ENCODE assay signal across 8 cellular contexts in the genomic region with DNA sequence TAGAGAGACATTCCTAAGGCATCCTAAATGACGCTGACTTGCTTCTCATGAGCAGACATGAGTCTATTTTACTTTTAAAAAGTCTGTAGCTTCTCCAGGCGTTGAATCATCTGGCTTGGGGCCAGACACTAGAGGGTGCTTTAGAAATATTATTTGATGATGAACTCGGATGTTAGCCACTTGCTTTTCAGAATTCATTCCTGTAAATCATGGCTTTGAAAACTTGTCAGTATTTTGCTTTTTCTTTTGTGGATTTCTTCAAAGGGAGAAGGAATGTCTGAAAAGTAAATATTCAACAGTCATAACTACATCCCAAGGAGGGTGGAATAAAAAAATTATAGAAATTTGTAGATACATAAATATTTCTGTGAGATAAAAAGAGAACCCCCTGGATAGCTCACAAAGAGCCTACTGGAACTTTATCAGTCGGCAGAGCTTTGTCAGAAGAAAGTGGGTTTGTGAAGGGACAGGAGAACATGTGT.
DNase-seq lines count a peak whose midpoint lies in the region; ATAC-seq and TF ChIP-seq lines count a peak whose summit lies in the region.

No MANE protein-coding gene starts in this region.

- DNase-seq in GM03348 (ENCODE audit: low spot score) (peak; percentile 66), OCI-LY7 (ENCODE audit: low spot score) (no peak), fibroblast of peridontal ligament (ENCODE audit: extremely low read depth) (peak; percentile 97), posterior vena cava (ENCODE audit: low spot score) (peak; percentile 89), OCI-M2 (lab: John Stamatoyannopoulos, UW; ENCODE audit: unreplicated experiment) (no peak)
- no peak for DNase-seq in activated T-cell treated with anti-CD3 and anti-CD28 coated beads, Interleukin-2, amount 50 U/mL, for 24 hours

- H3K4me3 Mint-ChIP-seq in activated T-cell treated with anti-CD3 and anti-CD28 coated beads, Interleukin-2, amount 50 U/mL, for 24 hours: no peak overlapping the region
- no peak overlapping the region for H3K4me3 Mint-ChIP-seq in stimulated activated memory B cell treated with anti-CD40 and anti-IgM and Interleukin-4, amounts not matched to agents 10 μg/mL and 1 μg/mL and 100 μg/mL, for 72 hours

- CTCF ChIA-PET in OCI-LY7 (lab: Charles Lee; ENCODE audit: unreplicated experiment): no interaction called here

- no peaks in the 10 kb centered on the region for H3K9me3 Mint-ChIP-seq in activated T-cell treated with anti-CD3 and anti-CD28 coated beads, Interleukin-2, amount 50 U/mL, for 24 hours
- H3K9me3 Mint-ChIP-seq in stimulated activated memory B cell treated with anti-CD40 and anti-IgM and Interleukin-4, amounts not matched to agents 10 μg/mL and 1 μg/mL and 100 μg/mL, for 72 hours: no peaks in the 10 kb centered on the region

- H3K9me2 ChIP-seq in OCI-LY7 (ENCODE audit: insufficient read depth, low read length): no peaks in the 10 kb centered on the region

- H3K27me3 Mint-ChIP-seq in activated T-cell treated with anti-CD3 and anti-CD28 coated beads, Interleukin-2, amount 50 U/mL, for 24 hours: no peaks in the 10 kb centered on the region
- no peaks in the 10 kb centered on the region for H3K27me3 Mint-ChIP-seq in stimulated activated memory B cell treated with anti-CD40 and anti-IgM and Interleukin-4, amounts not matched to agents 10 μg/mL and 1 μg/mL and 100 μg/mL, for 72 hours

- H3K4me1 Mint-ChIP-seq in activated T-cell treated with anti-CD3 and anti-CD28 coated beads, Interleukin-2, amount 50 U/mL, for 24 hours (ENCODE audit: low read depth): no peaks in the 10 kb centered on the region
- H3K4me1 Mint-ChIP-seq in stimulated activated memory B cell treated with anti-CD40 and anti-IgM and Interleukin-4, amounts not matched to agents 10 μg/mL and 1 μg/mL and 100 μg/mL, for 72 hours: no peaks in the 10 kb centered on the region

- H3K36me3 Mint-ChIP-seq in activated T-cell treated with anti-CD3 and anti-CD28 coated beads, Interleukin-2, amount 50 U/mL, for 24 hours (ENCODE audit: low read depth): no peaks in the 10 kb centered on the region
- no peaks in the 10 kb centered on the region for H3K36me3 Mint-ChIP-seq in stimulated activated memory B cell treated with anti-CD40 and anti-IgM and Interleukin-4, amounts not matched to agents 10 μg/mL and 1 μg/mL and 100 μg/mL, for 72 hours

- H3K27ac ChIP-seq in OCI-LY7 (ENCODE audit: low read depth, low read length, poor library complexity, severe bottlenecking): no peak overlapping the region

- H3K27ac Mint-ChIP-seq in activated T-cell treated with anti-CD3 and anti-CD28 coated beads, Interleukin-2, amount 50 U/mL, for 24 hours: no peak overlapping the region
- H3K27ac Mint-ChIP-seq in stimulated activated memory B cell treated with anti-CD40 and anti-IgM and Interleukin-4, amounts not matched to agents 10 μg/mL and 1 μg/mL and 100 μg/mL, for 72 hours: no peak overlapping the region

- no peak overlapping the region for H3K4me2 ChIP-seq in OCI-LY7 (ENCODE audit: low read length)

- TF ChIP-seq CTCF in OCI-LY7 (conservative IDR thresholded peaks at IDR 0.05; ENCODE audit: low read length): peak; percentile 30; the same call in 1 of the 2 replicates

- H3K9me3 ChIP-seq in OCI-LY7 (ENCODE audit: low read length): no peaks in the 10 kb centered on the region

- intact Hi-C loops in OCI-LY7 (cut with micrococcal nuclease; ENCODE audit: unreplicated experiment) (no loop called here), posterior vena cava (cut with DNase I) (loop anchor here in 1 of 2 donors (10.0 kb wide), 1 partner anchor 367 kb away; a partner anchor contains a TSS)

- no peak overlapping the region for H3K4me3 ChIP-seq in OCI-LY7 (ENCODE audit: low read depth, low read length, poor library complexity, severe bottlenecking)

- no peaks in the 10 kb centered on the region for H3K36me3 ChIP-seq in OCI-LY7 (ENCODE audit: insufficient read depth, low read length)

- POLR2A ChIA-PET in OCI-LY7 (lab: Charles Lee): no interaction called here

- ATAC-seq in GM19351 (IDR thresholded peaks at IDR 0.05; ENCODE audit: unreplicated experiment): no peak
- no peak for ATAC-seq in stimulated activated memory B cell treated with anti-CD40 and anti-IgM and Interleukin-4, amounts not matched to agents 10 μg/mL and 1 μg/mL and 100 μg/mL, for 72 hours

- H3K4me1 ChIP-seq in OCI-LY7 (ENCODE audit: insufficient read depth, low read length, poor library complexity, severe bottlenecking): no peaks in the 10 kb centered on the region

- no peaks in the 10 kb centered on the region for H4K20me1 ChIP-seq in OCI-LY7 (ENCODE audit: insufficient read depth, low read length)

- no TSS peak for BruUV-seq in OCI-LY7 (replicated peaks; lab: Mats Ljungman, UMichigan)

- no peak overlapping the region for H2AFZ ChIP-seq in OCI-LY7 (ENCODE audit: low read length)

- no peaks in the 10 kb centered on the region for H3K79me2 ChIP-seq in OCI-LY7 (ENCODE audit: insufficient read depth, low read depth, low read length)

Comparison
In these comparisons a context has a peak if more than half of its experiments do, and no peak if none do; other contexts are left out.
1. DNase-seq: peak in GM03348 (single experiment), fibroblast of peridontal ligament (single experiment) and posterior vena cava (single experiment); none in OCI-LY7 (single experiment), activated T-cell treated with anti-CD3 and anti-CD28 coated beads, Interleukin-2, amount 50 U/mL, for 24 hours (single experiment) and OCI-M2 (single experiment).